In genomic region chr3:195031574-195032003, GRCh38 we compare ENCODE assay signal across 13 cellular contexts.
A peak's percentile ranks its signal among the peaks of the same experiment; 100 is the strongest.
DNase-seq lines count a peak whose midpoint lies in the region; ATAC-seq and TF ChIP-seq lines count a peak whose summit lies in the region.
"Had no signal": no experiment of that assay in that cellular context is flagged by ENCODE, and none has a peak within 500 bp of the region (broad histone marks: within the 10 kb centered on the region; RNA-seq: fewer than 3 reads in every experiment).

No MANE protein-coding gene starts in this region.

- peak overlapping the region; percentile 75 for H3K4me2 ChIP-seq in PC-9

- H3K4me1 ChIP-seq in PC-9 (replicated peaks; ENCODE audit: insufficient read depth), result peaks cover 53% of the 10 kb centered on the region
- peaks cover 3% of the 10 kb centered on the region for H3K4me1 ChIP-seq in right cardiac atrium (ENCODE audit: control insufficient read depth, insufficient read depth, low read length)
- peaks cover 5% of the 10 kb centered on the region for H3K4me1 ChIP-seq in prostate gland (replicated peaks)
- H3K4me1 ChIP-seq: colonic mucosa had no signal

- CTCF ChIA-PET in PC-9 (lab: Charles Lee), result interaction anchor here (0.6 to 1.3 kb wide), 3 partner anchors 55 to 349 kb away, joined by 3 to 5 read pairs (median 4); no protein-coding TSS in a partner anchor

- POLR2A ChIA-PET in PC-9 (lab: Charles Lee; ENCODE audit: unreplicated experiment), result interaction anchor here (0.6 to 1.0 kb wide), 3 partner anchors 9 to 257 kb away, joined by 3 to 16 read pairs (median 3); no protein-coding TSS in a partner anchor

- H3K4me3 ChIP-seq in PC-9 (peak overlapping the region; percentile 28; the same call in 1 of the 2 replicates), right cardiac atrium (ENCODE audit: low read length) (no peak overlapping the region), prostate gland (no peak overlapping the region)
- H3K4me3 ChIP-seq: colonic mucosa had no signal

- 58% methylated on average over 5 of the region's 5 CpGs for WGBS in right cardiac atrium
- 63% methylated on average over 5 of the region's 5 CpGs for WGBS in prostate gland

- no peaks in the 10 kb centered on the region for H3K79me2 ChIP-seq in PC-9 (ENCODE audit: low read depth)

- H3K27me3 ChIP-seq in PC-9 (ENCODE audit: insufficient read depth, low read depth) (no peaks in the 10 kb centered on the region), right cardiac atrium (ENCODE audit: control insufficient read depth, insufficient read depth) (no peaks in the 10 kb centered on the region), prostate gland (replicated peaks; ENCODE audit: insufficient read depth) (no peaks in the 10 kb centered on the region)
- H3K27me3 ChIP-seq: colonic mucosa had no signal

- no peak for TF ChIP-seq POLR2A in prostate gland (IDR thresholded peaks at IDR 0.05)

- TF ChIP-seq CTCF in PC-9 (conservative IDR thresholded peaks at IDR 0.05) (no peak), prostate gland (IDR thresholded peaks at IDR 0.05) (no peak)

- no peaks in the 10 kb centered on the region for H3K9me2 ChIP-seq in PC-9 (ENCODE audit: insufficient read depth)

- peak; percentile 76 for DNase-seq in ELF-1 (ENCODE audit: low read depth, low spot score)
- DNase-seq in PC-9, result peak in 1 of 2 experiments; percentile 85
- DNase-seq in right cardiac atrium, result no peak
- DNase-seq in prostate gland (ENCODE audit: low spot score), result no peak
- no peak for DNase-seq in SIG-M5 (lab: John Stamatoyannopoulos, UW)
- no peak for DNase-seq in NCI-H82 treated with DMSO at 0.1 percent for 48 hours (lab: John Stamatoyannopoulos, UW; ENCODE audit: unreplicated experiment)
- DNase-seq: anterior cingulate cortex; colonic mucosa; DND-41; NCI-H2171; stimulated activated naive B cell treated with anti-CD40 and anti-IgM and Interleukin-4, amounts not matched to agents 10 μg/mL and 1 μg/mL and 100 μg/mL, for 72 hours had no signal

- H3K9me3 ChIP-seq in PC-9 (ENCODE audit: insufficient read depth, low read depth) (no peaks in the 10 kb centered on the region), right cardiac atrium (ENCODE audit: control insufficient read depth, low read length) (no peaks in the 10 kb centered on the region), prostate gland (no peaks in the 10 kb centered on the region)
- H3K9me3 ChIP-seq: colonic mucosa had no signal

- BruUV-seq in PC-9 (replicated peaks; lab: Mats Ljungman, UMichigan), result no TSS peak

- H2AFZ ChIP-seq in PC-9, result no peak overlapping the region

- H3F3A ChIP-seq in PC-9 (ENCODE audit: insufficient read depth, low read depth), result peaks cover 47% of the 10 kb centered on the region

- H3K27ac ChIP-seq in PC-9 (peak overlapping the region; percentile 83), right cardiac atrium (ENCODE audit: low read length) (peak overlapping the region; percentile 50), prostate gland (peak overlapping the region; percentile 68 to 71)
- H3K27ac ChIP-seq: colonic mucosa had no signal

- no peaks in the 10 kb centered on the region for H4K20me1 ChIP-seq in PC-9 (ENCODE audit: insufficient read depth)

- H3K36me3 ChIP-seq in PC-9 (ENCODE audit: low read depth), result no peaks in the 10 kb centered on the region
- no peaks in the 10 kb centered on the region for H3K36me3 ChIP-seq in prostate gland
- H3K36me3 ChIP-seq: colonic mucosa had no signal

- ATAC-seq in right cardiac atrium (no peak), GM21390 (IDR thresholded peaks at IDR 0.05; ENCODE audit: unreplicated experiment) (no peak), GM21367 (IDR thresholded peaks at IDR 0.05; ENCODE audit: unreplicated experiment) (no peak)
- ATAC-seq: stimulated activated naive B cell treated with anti-CD40 and anti-IgM and Interleukin-4, amounts not matched to agents 10 μg/mL and 1 μg/mL and 100 μg/mL, for 72 hours had no signal

- intact Hi-C loops in PC-9 (cut with micrococcal nuclease; ENCODE audit: unreplicated experiment) (loop anchor here (1.0 to 5.0 kb wide), 4 partner anchors 156 to 349 kb away; no protein-coding TSS in a partner anchor), right cardiac atrium (cut with DNase I) (no loop called here), prostate gland (cut with DNase I) (no loop called here)
